18 cellular contexts compared by ENCODE assay signal in genomic region chr13:65336106-65336603, GRCh38.
"Had no signal": no experiment of that assay in that cellular context is flagged by ENCODE, and none has a peak within 500 bp of the region (broad histone marks: within the 10 kb centered on the region; RNA-seq: fewer than 3 reads in every experiment).

No MANE protein-coding gene starts in this region.

- H3K36me3 ChIP-seq: breast epithelium, gastrocnemius medialis, left lung, suprapubic skin, transverse colon had no signal

- H3K27me3 ChIP-seq: breast epithelium, gastrocnemius medialis, left lung, suprapubic skin, transverse colon had no signal

- H3K4me3 ChIP-seq: breast epithelium, gastrocnemius medialis, left lung, suprapubic skin, transverse colon had no signal

- DNase-seq: activated CD4-positive, alpha-beta T cell treated with anti-CD3 and anti-CD28 coated beads, Interleukin-2, amount 10 ng/mL, durations not matched to agents 24 days and 14 days; activated CD8-positive, alpha-beta T cell treated with anti-CD3 and anti-CD28 coated beads for 36 hours; activated naive CD4-positive, alpha-beta T cell treated with anti-CD3 and anti-CD28 coated beads, Interleukin-2, amount 10 ng/mL, durations not matched to agents 7 days and 5 days; activated T-cell treated with anti-CD3 and anti-CD28 coated beads, Interleukin-2, amount 50 U/mL, for 1 hour; effector CD4-positive, alpha-beta T cell; gastrocnemius medialis; left lung; midbrain; nephron progenitor cell; stimulated activated CD4-positive, alpha-beta T cell treated with anti-CD3 and anti-CD28 coated beads, Interleukin-2, amount 100 ng/mL, for 48 hours; stimulated activated naive CD8-positive, alpha-beta T cell treated with anti-CD3 and anti-CD28 coated beads, Interleukin-15, amount 100 ng/mL, for 72 hours; transverse colon had no signal

- ATAC-seq: activated CD8-positive, alpha-beta T cell treated with anti-CD3 and anti-CD28 coated beads for 36 hours; activated T-helper 17 cell treated with anti-CD3 and anti-CD28 coated beads, Interleukin-2, amount 50 U/mL, for 72 hours; esophagus mucosa; gastrocnemius medialis; left lung; right cardiac atrium; stimulated activated naive CD8-positive, alpha-beta T cell treated with anti-CD3 and anti-CD28 coated beads, Interleukin-15, amount 100 ng/mL, for 72 hours had no signal

- H3K27ac ChIP-seq: breast epithelium, gastrocnemius medialis, left lung, suprapubic skin, transverse colon had no signal

- H3K4me1 ChIP-seq: breast epithelium, gastrocnemius medialis, left lung, suprapubic skin, transverse colon had no signal

- FAIRE-seq: astrocyte had no signal

- H3K9me3 ChIP-seq: breast epithelium, gastrocnemius medialis, left lung, suprapubic skin, transverse colon had no signal
